15 cellular contexts compared by ENCODE assay signal in genomic region chr13:24214528-24214927, GRCh38. TPM values are rescaled to one million over a fixed set of nuclear protein-coding genes. Genes with fewer than 3 reads are reported as not detected.
DNase-seq lines count a peak whose midpoint lies in the region; ATAC-seq and TF ChIP-seq lines count a peak whose summit lies in the region.
"Had no signal": no experiment of that assay in that cellular context is flagged by ENCODE, and none has a peak within 500 bp of the region (broad histone marks: within the 10 kb centered on the region; RNA-seq: fewer than 3 reads in every experiment).

No MANE protein-coding gene starts in this region.

- H3K9me3 Mint-ChIP-seq in IgD-negative memory B cell, result no peaks in the 10 kb centered on the region
- no peaks in the 10 kb centered on the region for H3K9me3 Mint-ChIP-seq in memory B cell
- H3K9me3 Mint-ChIP-seq: activated CD4-positive, alpha-beta memory T cell treated with anti-CD3 and anti-CD28 coated beads for 36 hours; neural crest cell had no signal

- ATAC-seq in GM18858 (IDR thresholded peaks at IDR 0.05; ENCODE audit: unreplicated experiment) (peak; percentile 56), GM21786 (IDR thresholded peaks at IDR 0.05; ENCODE audit: unreplicated experiment) (peak; percentile 45), memory B cell (ENCODE audit: low read depth) (peak; percentile 84)
- ATAC-seq: heart left ventricle had no signal

- no peak overlapping the region for H3K9ac ChIP-seq in colonic mucosa (ENCODE audit: low read depth in 2 of 2, low read length in 2 of 2)

- H3K9me3 ChIP-seq in colonic mucosa, result no peaks in the 10 kb centered on the region
- H3K9me3 ChIP-seq: heart left ventricle, MG63, thoracic aorta had no signal

- intact Hi-C loops in colonic mucosa (cut with DNase I), result no loop called here

- H3K27ac Mint-ChIP-seq in IgD-negative memory B cell (peak overlapping the region in 2 of 3 donors; percentile 1 to 86), memory B cell (peak overlapping the region; percentile 28)
- H3K27ac Mint-ChIP-seq: activated CD4-positive, alpha-beta memory T cell treated with anti-CD3 and anti-CD28 coated beads for 36 hours had no signal

- peak overlapping the region in 3 of 4 donors; percentile 13 to 45 (median 22) for H3K4me3 Mint-ChIP-seq in IgD-negative memory B cell
- no peak overlapping the region for H3K4me3 Mint-ChIP-seq in memory B cell
- H3K4me3 Mint-ChIP-seq: activated CD4-positive, alpha-beta memory T cell treated with anti-CD3 and anti-CD28 coated beads for 36 hours; neural crest cell had no signal

- peaks cover 17 to 30% (median 24%) of the 10 kb centered on the region in 3 donors for H3K4me1 Mint-ChIP-seq in IgD-negative memory B cell
- peaks cover 16% of the 10 kb centered on the region for H3K4me1 Mint-ChIP-seq in memory B cell

- H3K27me3 Mint-ChIP-seq in IgD-negative memory B cell (peaks cover 2% of the 10 kb centered on the region), memory B cell (peaks cover 3% of the 10 kb centered on the region)

- no peak overlapping the region for H3K27ac ChIP-seq in colonic mucosa
- H3K27ac ChIP-seq: RWPE1, thoracic aorta had no signal

- TF ChIP-seq CTCF in colonic mucosa (IDR thresholded peaks at IDR 0.05), result no peak

- H3K4me1 ChIP-seq in colonic mucosa, result no peaks in the 10 kb centered on the region

- DNase-seq in memory B cell (ENCODE audit: low spot score in 2 of 2), result no peak
- DNase-seq in DMS79 (lab: John Stamatoyannopoulos, UW), result no peak
- DNase-seq in DMS53 treated with DMSO at 0.1 percent for 48 hours (lab: John Stamatoyannopoulos, UW; ENCODE audit: unreplicated experiment), result no peak
- no peak for DNase-seq in glomerular visceral epithelial cell (ENCODE audit: extremely low spot score)
- no peak for DNase-seq in colonic mucosa
- DNase-seq: activated CD4-positive, alpha-beta memory T cell treated with anti-CD3 and anti-CD28 coated beads for 36 hours; activated effector memory CD4-positive, alpha-beta T cell treated with anti-CD3 and anti-CD28 coated beads, Interleukin-2, amount 50 U/mL, for 16 hours; heart left ventricle; MG63 had no signal

- no peaks in the 10 kb centered on the region for H3K36me3 Mint-ChIP-seq in IgD-negative memory B cell
- no peaks in the 10 kb centered on the region for H3K36me3 Mint-ChIP-seq in memory B cell
- H3K36me3 Mint-ChIP-seq: activated CD4-positive, alpha-beta memory T cell treated with anti-CD3 and anti-CD28 coated beads for 36 hours had no signal

- no peaks in the 10 kb centered on the region for H3K27me3 ChIP-seq in colonic mucosa
- H3K27me3 ChIP-seq: heart left ventricle, MG63 had no signal

- H3K36me3 ChIP-seq in colonic mucosa, result no peaks in the 10 kb centered on the region
- H3K36me3 ChIP-seq: heart left ventricle, MG63, thoracic aorta had no signal

- H3K4me3 ChIP-seq in colonic mucosa, result no peak overlapping the region
- H3K4me3 ChIP-seq: heart left ventricle, MG63, thoracic aorta had no signal

RNA-seq across cellular contexts. Expression of gene SPATA13, which starts 54.0 kb away (rescaled TPM):
- 15.6 TPM for polyA plus RNA-seq in IgD-negative memory B cell
- total RNA-seq in colonic mucosa, result 10 to 100 TPM; 41.5 to 43.8 TPM
